In the genomic region with DNA sequence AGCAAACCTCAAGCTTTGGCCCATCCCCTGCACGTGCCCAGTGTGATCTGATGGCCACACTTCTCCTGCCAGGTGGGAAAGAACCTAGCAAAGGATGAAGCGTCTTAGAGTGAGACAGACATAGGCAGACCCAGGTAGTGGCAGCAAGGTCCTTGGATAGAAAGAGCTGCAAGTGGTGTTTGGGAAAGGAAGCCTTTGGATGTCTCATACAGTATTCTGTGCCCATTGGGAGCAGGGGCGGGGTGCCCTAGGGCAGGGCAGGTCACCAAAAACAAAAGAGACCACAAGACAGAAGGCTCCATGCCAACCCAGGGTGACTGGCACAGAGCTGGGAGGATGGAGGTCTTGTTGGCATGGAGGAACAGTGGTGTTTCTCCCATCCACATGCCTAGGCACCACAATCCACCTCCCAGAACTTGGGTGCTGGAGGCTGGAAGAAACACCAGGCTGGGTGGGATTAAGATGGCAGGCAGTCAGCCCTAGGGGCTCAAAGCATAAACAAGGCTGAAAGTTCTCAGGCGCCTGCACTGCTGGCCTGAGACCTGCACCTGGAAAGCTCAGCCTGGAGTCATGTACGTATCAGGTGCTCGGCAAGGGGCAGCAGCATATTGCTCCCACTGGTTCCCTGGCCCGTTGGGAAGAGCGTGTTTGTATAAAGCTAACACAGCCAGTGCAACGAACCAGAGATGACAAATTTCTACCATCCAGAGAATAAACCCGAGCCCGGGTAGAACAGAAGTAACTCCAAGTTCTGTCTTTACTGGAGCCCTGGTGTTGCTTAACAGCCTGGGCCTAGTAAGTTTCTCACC, we compare ENCODE assay signal across 20 cellular contexts. TPM values are rescaled to one million over a fixed set of nuclear protein-coding genes. Genes with fewer than 3 reads are reported as not detected.
"Had no signal": no experiment of that assay in that cellular context is flagged by ENCODE, and none has a peak within 500 bp of the region (broad histone marks: within the 10 kb centered on the region; RNA-seq: fewer than 3 reads in every experiment).

No MANE protein-coding gene starts in this region.

- DNase-seq: activated CD4-positive, alpha-beta memory T cell treated with anti-CD3 and anti-CD28 coated beads for 36 hours; activated CD4-positive, alpha-beta T cell treated with anti-CD3 and anti-CD28 coated beads for 36 hours; activated CD8-positive, alpha-beta memory T cell treated with anti-CD3 and anti-CD28 coated beads, Interleukin-2, amount 50 U/mL, for 4 hours; activated naive CD4-positive, alpha-beta T cell treated with anti-CD3 and anti-CD28 coated beads for 36 hours; activated T-cell treated with anti-CD3 and anti-CD28 coated beads, Interleukin-2, amount 50 U/mL, for 4 hours; brain microvascular endothelial cell; cerebellar nuclear complex; effector memory CD4-positive, alpha-beta T cell; foreskin keratinocyte; nephron progenitor cell; stimulated activated CD4-positive, alpha-beta T cell treated with anti-CD3 and anti-CD28 coated beads, Interleukin-2, amount 100 ng/mL, for 24 hours; stimulated activated naive CD4-positive, alpha-beta T cell treated with Interleukin-2 at 50 U/mL for 16 hours; SW 1271; T-helper 2 cell; transverse colon; WERI-Rb-1 had no signal

- H3K4me1 ChIP-seq: transverse colon had no signal

- FAIRE-seq: endothelial cell of umbilical vein, islet of Langerhans had no signal

- H3K4me3 ChIP-seq: hepatocyte, transverse colon had no signal

- H3K27ac ChIP-seq: brain microvascular endothelial cell, foreskin keratinocyte, hepatocyte, transverse colon, WERI-Rb-1 had no signal

- ATAC-seq: activated CD4-positive, alpha-beta T cell treated with anti-CD3 and anti-CD28 coated beads for 36 hours; activated T-cell treated with anti-CD3 and anti-CD28 coated beads, Interleukin-2, amount 50 U/mL, for 4 hours; foreskin keratinocyte had no signal

- H3K27me3 ChIP-seq: brain microvascular endothelial cell, foreskin keratinocyte, hepatocyte, transverse colon had no signal

- H3K36me3 ChIP-seq: brain microvascular endothelial cell, transverse colon, WERI-Rb-1 had no signal

RNA-seq across cellular contexts. Expression of a gene that starts 52.9 kb away (rescaled TPM):
- total RNA-seq: fibroblast of lung had no signal
- polyA plus RNA-seq: fibroblast of lung had no signal
